1 cellular context compared by ENCODE assay signal in genomic region chr15:94243003-94243402, GRCh38. TPM values are rescaled to one million over a fixed set of nuclear protein-coding genes. Genes with fewer than 3 reads are reported as not detected.
"Had no signal": no experiment of that assay in that cellular context is flagged by ENCODE, and none has a peak within 500 bp of the region (broad histone marks: within the 10 kb centered on the region; RNA-seq: fewer than 3 reads in every experiment).

No MANE protein-coding gene starts in this region.

RNA-seq across cellular contexts. Expression of gene MCTP2, which starts 11.6 kb away (rescaled TPM):
- total RNA-seq: LHCN-M2 had no signal
